ENCODE assay signal across 12 cellular contexts in the genomic region with DNA sequence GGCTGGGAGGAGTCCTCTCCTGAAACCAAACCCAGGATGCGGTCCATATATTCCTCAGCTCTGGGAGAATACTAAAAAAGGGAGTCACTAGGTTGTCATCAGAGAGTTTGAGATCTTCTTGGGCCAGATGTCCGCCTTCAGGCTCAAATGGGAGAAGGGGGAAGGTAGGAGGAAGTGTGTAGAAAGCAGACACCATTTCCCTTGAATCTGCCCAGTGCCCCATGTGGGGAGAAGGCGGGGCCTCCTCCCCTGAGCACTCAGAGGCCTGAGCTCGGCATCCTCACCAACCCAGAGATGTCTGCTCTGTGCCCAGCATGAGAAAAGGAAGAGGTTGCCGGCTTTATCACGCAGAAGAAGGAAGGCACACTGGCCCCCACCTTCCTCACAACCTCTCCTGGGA. TPM values are rescaled to one million over a fixed set of nuclear protein-coding genes. Genes with fewer than 3 reads are reported as not detected.
DNase-seq lines count a peak whose midpoint lies in the region; ATAC-seq and TF ChIP-seq lines count a peak whose summit lies in the region.
"Had no signal": no experiment of that assay in that cellular context is flagged by ENCODE, and none has a peak within 500 bp of the region (broad histone marks: within the 10 kb centered on the region; RNA-seq: fewer than 3 reads in every experiment).

No MANE protein-coding gene starts in this region.

- BruUV-seq in mammary epithelial cell (replicated peaks; lab: Mats Ljungman, UMichigan): no TSS peak

- no peak overlapping the region for H3K4me3 ChIP-seq in mammary epithelial cell (replicated peaks in 1 of 3; ENCODE audit: insufficient read depth in 1 of 3, low read depth in 2 of 3, low read length in 3 of 3)

- peaks cover 73% of the 10 kb centered on the region for H3K4me1 ChIP-seq in mammary epithelial cell (ENCODE audit: insufficient read depth, low read length)

- H3K9ac ChIP-seq in mammary epithelial cell (ENCODE audit: insufficient read depth, low read length): no peak overlapping the region

- no peaks in the 10 kb centered on the region for H3K9me3 ChIP-seq in mammary epithelial cell (replicated peaks; ENCODE audit: insufficient read depth, low read length)
- H3K9me3 ChIP-seq: BE2C had no signal

- no peak overlapping the region for H2AFZ ChIP-seq in mammary epithelial cell (ENCODE audit: low read depth, low read length)

- dilution Hi-C loops in mammary epithelial cell (cut with HindIII; ENCODE audit: low sequenced_read_pairs): loop anchor here (5.0 kb wide), 3 partner anchors 43 to 72 kb away; no protein-coding TSS in a partner anchor

- in situ Hi-C loops in mammary epithelial cell (cut with MboI; ENCODE audit: low sequenced_read_pairs in 2 of 2): no loop called here

- DNase-seq in EH (ENCODE audit: low read depth) (peak; percentile 55), NCI-H226 (peak; percentile 46), mammary epithelial cell (peak; percentile 29), osteocyte (ENCODE audit: extremely low spot score, unreplicated experiment) (no peak), HPDE6-E6E7 (ENCODE audit: extremely low spot score) (no peak)
- DNase-seq: activated naive CD4-positive, alpha-beta T cell treated with anti-CD3 and anti-CD28 coated beads, Interleukin-2, amount 50 U/mL, for 16 hours; BE2C; DND-41; NCI-H1930 had no signal

- 54% methylated on average over 6 of the region's 6 CpGs for WGBS in mammary epithelial cell (ENCODE audit: low coverage, missing lambda C conversion rate)

- intact Hi-C loops in mammary epithelial cell (cut with micrococcal nuclease): no loop called here

- H3K4me1 Mint-ChIP-seq in osteocyte (ENCODE audit: unreplicated experiment): peaks cover 86% of the 10 kb centered on the region

- H3K4me2 ChIP-seq in mammary epithelial cell (ENCODE audit: insufficient read depth, low read depth, low read length): no peak overlapping the region

- no peaks in the 10 kb centered on the region for H4K20me1 ChIP-seq in mammary epithelial cell (ENCODE audit: insufficient read depth, low read length)

- H3K27me3 Mint-ChIP-seq in osteocyte (ENCODE audit: unreplicated experiment): no peaks in the 10 kb centered on the region

- no peaks in the 10 kb centered on the region for H3K27me3 ChIP-seq in mammary epithelial cell (ENCODE audit: insufficient read depth, low read length)
- H3K27me3 ChIP-seq: BE2C had no signal

- H3K27ac Mint-ChIP-seq in osteocyte (ENCODE audit: unreplicated experiment): peak overlapping the region; percentile 100

- peaks cover 2% of the 10 kb centered on the region for H3K36me3 ChIP-seq in mammary epithelial cell (ENCODE audit: insufficient read depth, low read length)
- H3K36me3 ChIP-seq: BE2C had no signal

- peaks cover 20% of the 10 kb centered on the region for H3K36me3 Mint-ChIP-seq in osteocyte (ENCODE audit: unreplicated experiment)

- ATAC-seq in HG03139 (IDR thresholded peaks at IDR 0.05; ENCODE audit: unreplicated experiment) (no peak), HG02571 (IDR thresholded peaks at IDR 0.05; ENCODE audit: unreplicated experiment) (no peak), HG03521 (IDR thresholded peaks at IDR 0.05; ENCODE audit: unreplicated experiment) (no peak)

- no peak overlapping the region for H3K4me3 Mint-ChIP-seq in osteocyte (ENCODE audit: unreplicated experiment)

- peak overlapping the region; percentile 98 for H3K27ac ChIP-seq in mammary epithelial cell (ENCODE audit: insufficient read depth, low read depth, low read length)

- CTCF ChIA-PET in mammary epithelial cell (lab: Charles Lee; ENCODE audit: low non-redundant PET): no interaction called here

- TF ChIP-seq CTCF in mammary epithelial cell (conservative IDR thresholded peaks at IDR 0.05 in 1 of 2, IDR thresholded peaks at IDR 0.05 in 1 of 2; ENCODE audit: extremely low read depth in 1 of 2, insufficient read depth in 1 of 2, low read depth in 1 of 2, low read length in 2 of 2) (no peak), osteocyte (IDR thresholded peaks at IDR 0.05) (no peak)

- no peaks in the 10 kb centered on the region for H3K9me3 Mint-ChIP-seq in osteocyte (ENCODE audit: unreplicated experiment)

- H3K79me2 ChIP-seq in mammary epithelial cell (ENCODE audit: insufficient read depth, low read length): peaks cover 57% of the 10 kb centered on the region

RNA-seq across cellular contexts. Expression of gene LTBP2, which starts 37.3 kb away (rescaled TPM):
- 100 to 1,000 TPM; 104 to 322 TPM for total RNA-seq in mammary epithelial cell
- 56.3 TPM for polyA plus RNA-seq in mammary epithelial cell
- polyA minus RNA-seq in mammary epithelial cell: 131 TPM
- 377 and 379 TPM in 2 replicates for total RNA-seq in osteocyte

Comparison
In these comparisons a context has a peak if more than half of its experiments do, and no peak if none do; other contexts are left out.
1. DNase-seq: peak in EH (single experiment), NCI-H226 (single experiment) and mammary epithelial cell (single experiment); none in osteocyte (single experiment) and HPDE6-E6E7 (single experiment).